ENCODE assay signal across 13 cellular contexts in the genomic region with DNA sequence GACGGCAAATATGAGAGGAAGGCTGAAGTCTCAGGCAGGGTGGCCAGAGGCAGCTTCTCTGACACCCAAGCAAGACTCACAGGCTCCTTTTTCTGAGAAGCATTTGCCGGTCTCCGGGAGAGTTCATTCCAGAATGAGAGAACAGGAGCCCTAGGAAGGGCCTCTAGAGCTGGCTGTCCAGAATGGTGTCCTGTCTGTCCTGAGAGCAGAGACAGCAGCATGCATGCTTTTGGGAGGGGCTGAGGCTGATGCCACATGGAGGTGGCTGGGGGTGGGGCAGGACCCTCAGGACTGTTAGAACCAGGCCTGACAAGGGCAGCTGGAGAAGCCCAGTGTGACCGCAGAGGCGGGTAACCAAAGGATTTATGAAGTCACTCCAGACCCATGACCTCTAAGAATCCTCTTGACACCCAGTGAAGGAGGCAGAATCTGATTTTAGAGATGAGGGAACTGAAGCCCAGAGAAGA. TPM values are rescaled to one million over a fixed set of nuclear protein-coding genes. Genes with fewer than 3 reads are reported as not detected.
A peak's percentile ranks its signal among the peaks of the same experiment; 100 is the strongest.
DNase-seq lines count a peak whose midpoint lies in the region; ATAC-seq and TF ChIP-seq lines count a peak whose summit lies in the region.
"Had no signal": no experiment of that assay in that cellular context is flagged by ENCODE, and none has a peak within 500 bp of the region (broad histone marks: within the 10 kb centered on the region; RNA-seq: fewer than 3 reads in every experiment).

No MANE protein-coding gene starts in this region.

- ATAC-seq in foreskin keratinocyte (no peak), mucosa of descending colon (no peak), GM21723 (IDR thresholded peaks at IDR 0.05; ENCODE audit: unreplicated experiment) (no peak)
- ATAC-seq: T-cell had no signal

- H3K4me3 ChIP-seq in SK-N-MC (no peak overlapping the region), skeletal muscle satellite cell (ENCODE audit: low read length) (no peak overlapping the region), mucosa of descending colon (no peak overlapping the region)
- H3K4me3 ChIP-seq: coronary artery, MG63 had no signal

- intact Hi-C loops in mucosa of descending colon (cut with DNase I, micrococcal nuclease), result no loop called here

- DNase-seq in T-helper 2 cell treated with Interferon-gamma antibody and Interleukin-4, amounts not matched to agents 5 μg/mL and 100 μg/mL, for 36 hours (ENCODE audit: low spot score), result no peak
- DNase-seq in T-helper 2 cell (no peak), SK-N-MC (ENCODE audit: low read depth, low spot score) (no peak), foreskin keratinocyte (no peak), T-helper 1 cell (no peak), mucosa of descending colon (no peak)
- DNase-seq: MG63, NCI-H526, T-cell had no signal

- H3K27ac ChIP-seq in SK-N-MC (peak overlapping the region; percentile 22; the same call in 1 of the 2 replicates), foreskin keratinocyte (peak overlapping the region; percentile 22)
- H3K27ac ChIP-seq: parathyroid adenoma had no signal

- peak overlapping the region; percentile 79 for H3K27ac Mint-ChIP-seq in T-helper 2 cell treated with Interferon-gamma antibody and Interleukin-4, amounts not matched to agents 5 μg/mL and 100 μg/mL, for 36 hours

- H3K27me3 Mint-ChIP-seq in T-helper 2 cell treated with Interferon-gamma antibody and Interleukin-4, amounts not matched to agents 5 μg/mL and 100 μg/mL, for 36 hours (ENCODE audit: low read depth), result no peaks in the 10 kb centered on the region

- TF ChIP-seq CTCF in foreskin keratinocyte (conservative IDR thresholded peaks at IDR 0.05) (no peak), mucosa of descending colon (IDR thresholded peaks at IDR 0.05) (no peak)

- H3K27me3 ChIP-seq in foreskin keratinocyte, result no peaks in the 10 kb centered on the region
- no peaks in the 10 kb centered on the region for H3K27me3 ChIP-seq in skeletal muscle satellite cell (ENCODE audit: control insufficient read depth, insufficient read depth, low read length)
- H3K27me3 ChIP-seq: MG63 had no signal

- peak overlapping the region; percentile 54 for H3K4me2 ChIP-seq in skeletal muscle satellite cell (ENCODE audit: low read length)

- H3K9ac ChIP-seq in SK-N-MC (ENCODE audit: insufficient read length), result no peak overlapping the region
- peak overlapping the region; percentile 62 for H3K9ac ChIP-seq in skeletal muscle satellite cell (ENCODE audit: low read depth, low read length)
- H3K9ac ChIP-seq: parathyroid adenoma had no signal

- H3K36me3 Mint-ChIP-seq in T-helper 2 cell treated with Interferon-gamma antibody and Interleukin-4, amounts not matched to agents 5 μg/mL and 100 μg/mL, for 36 hours (ENCODE audit: low read depth), result no peaks in the 10 kb centered on the region
- H3K36me3 Mint-ChIP-seq: T-cell had no signal

- H3K4me1 Mint-ChIP-seq in T-helper 2 cell treated with Interferon-gamma antibody and Interleukin-4, amounts not matched to agents 5 μg/mL and 100 μg/mL, for 36 hours (ENCODE audit: low read depth), result peaks cover 15% of the 10 kb centered on the region

- H3K36me3 ChIP-seq in SK-N-MC (ENCODE audit: insufficient read depth, low read length), result peaks cover 9% of the 10 kb centered on the region; the same call in 1 of the 2 replicates
- H3K36me3 ChIP-seq in skeletal muscle satellite cell (ENCODE audit: insufficient read depth, low read length), result peaks cover 3% of the 10 kb centered on the region
- no peaks in the 10 kb centered on the region for H3K36me3 ChIP-seq in mucosa of descending colon (ENCODE audit: low read depth)
- H3K36me3 ChIP-seq: MG63 had no signal

- H3K4me1 ChIP-seq in foreskin keratinocyte (peaks cover 44% of the 10 kb centered on the region), skeletal muscle satellite cell (ENCODE audit: control insufficient read depth, insufficient read depth, low read length) (peaks cover 31% of the 10 kb centered on the region), mucosa of descending colon (ENCODE audit: low read depth) (no peaks in the 10 kb centered on the region)
- H3K4me1 ChIP-seq: parathyroid adenoma had no signal

- H3K9me3 ChIP-seq in SK-N-MC (ENCODE audit: low read depth, low read length) (no peaks in the 10 kb centered on the region), skeletal muscle satellite cell (replicated peaks; ENCODE audit: low read length) (no peaks in the 10 kb centered on the region), mucosa of descending colon (no peaks in the 10 kb centered on the region)
- H3K9me3 ChIP-seq: MG63 had no signal

- no peaks in the 10 kb centered on the region for H3K9me3 Mint-ChIP-seq in T-helper 2 cell treated with Interferon-gamma antibody and Interleukin-4, amounts not matched to agents 5 μg/mL and 100 μg/mL, for 36 hours
- H3K9me3 Mint-ChIP-seq: T-cell had no signal

- H3K4me3 Mint-ChIP-seq in T-helper 2 cell treated with Interferon-gamma antibody and Interleukin-4, amounts not matched to agents 5 μg/mL and 100 μg/mL, for 36 hours, result no peak overlapping the region
- H3K4me3 Mint-ChIP-seq: T-cell had no signal

RNA-seq across cellular contexts. Expression of gene SHB, which starts 60.0 kb away (rescaled TPM):
- total RNA-seq in foreskin keratinocyte (17.0 and 19.0 TPM in 2 replicates), mucosa of descending colon (10 to 100 TPM; 20.3 to 23.9 (median 20.6) TPM)
- polyA plus RNA-seq in foreskin keratinocyte, result 15.8 and 17.8 TPM in 2 replicates
- total RNA-seq in skeletal muscle satellite cell (2012; rRNA removed), result 12.7 and 22.7 TPM in 2 replicates
